ENCODE assay signal across 21 cellular contexts in the genomic region with DNA sequence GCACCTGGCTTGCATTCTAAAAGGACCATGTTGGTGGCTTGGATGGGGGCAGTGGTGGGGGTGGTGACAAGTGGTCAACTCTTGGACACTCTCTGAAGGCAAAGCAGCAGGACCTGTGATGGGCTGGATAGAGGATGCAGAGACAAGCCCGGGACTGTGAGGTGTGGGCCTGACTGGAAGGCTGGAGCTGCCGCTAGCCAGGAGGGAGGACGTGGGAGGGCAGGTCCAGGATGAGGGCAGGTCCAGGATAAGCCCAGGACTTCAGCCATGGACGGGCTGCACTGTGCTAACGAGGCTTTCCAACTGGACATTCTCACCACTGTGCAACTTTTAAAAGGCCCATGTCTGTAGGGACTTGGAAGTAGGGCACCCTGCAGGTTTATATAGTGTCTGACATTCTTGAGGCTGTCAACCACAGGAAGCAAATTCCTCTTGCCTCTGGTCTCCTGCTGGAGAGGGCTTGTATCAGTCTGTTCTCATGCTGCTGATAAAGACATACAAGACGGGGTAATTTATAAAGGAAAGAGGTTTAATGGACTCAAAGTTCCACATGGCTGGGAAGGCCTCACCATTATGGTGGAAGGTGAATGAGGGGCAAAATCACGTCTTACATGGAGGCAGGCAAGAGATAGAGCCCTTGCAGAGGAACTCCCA. TPM values are rescaled to one million over a fixed set of nuclear protein-coding genes. Genes with fewer than 3 reads are reported as not detected.
DNase-seq lines count a peak whose midpoint lies in the region; ATAC-seq, FAIRE-seq and TF ChIP-seq lines count a peak whose summit lies in the region.
"Had no signal": no experiment of that assay in that cellular context is flagged by ENCODE, and none has a peak within 500 bp of the region (broad histone marks: within the 10 kb centered on the region; RNA-seq: fewer than 3 reads in every experiment).

No MANE protein-coding gene starts in this region.

- H2AFZ ChIP-seq in K562 (ENCODE audit: low read depth, low read length): peak overlapping the region; percentile 22

- TF ChIP-seq RAD21 in K562 (CRISPR knock-in tag; conservative IDR thresholded peaks at IDR 0.05 in 1 of 2, IDR thresholded peaks at IDR 0.05 in 1 of 2): no peak

- H3K9me1 ChIP-seq in K562 (ENCODE audit: control insufficient read depth, insufficient read depth, low read length): no peaks in the 10 kb centered on the region

- H2AK5ac ChIP-seq in mesendoderm (ENCODE audit: low read length): no peak overlapping the region

- H3K4me1 ChIP-seq in K562 (replicated peaks in 1 of 2; ENCODE audit: control insufficient read depth in 2 of 2, insufficient read depth in 2 of 2, low read length in 2 of 2): peaks cover 26 to 31% of the 10 kb centered on the region in 2 experiments
- peaks cover 4% of the 10 kb centered on the region for H3K4me1 ChIP-seq in mesendoderm (ENCODE audit: control insufficient read depth, low read depth, low read length)
- H3K4me1 ChIP-seq: vagina had no signal

- no TSS peak for BruUV-seq in K562 (replicated peaks; lab: Mats Ljungman, UMichigan)

- H3K4ac ChIP-seq in mesendoderm (ENCODE audit: low read depth, low read length): no peak overlapping the region

- H3K56ac ChIP-seq in mesendoderm (ENCODE audit: low read length): no peak overlapping the region

- H3K79me2 ChIP-seq in K562 (ENCODE audit: control insufficient read depth, insufficient read depth, low read length) (no peaks in the 10 kb centered on the region), mesendoderm (ENCODE audit: control insufficient read depth, insufficient read depth, low read length) (no peaks in the 10 kb centered on the region)

- H3K79me1 ChIP-seq in mesendoderm (ENCODE audit: low read length): no peaks in the 10 kb centered on the region

- FAIRE-seq in K562 (lab: Jason Lieb, UNC): no peak
- FAIRE-seq: endothelial cell of umbilical vein had no signal

- CTCF ChIA-PET in K562 (lab: Yijun Ruan, JAX; ENCODE audit: low intra/inter-chr PET ratio): no interaction called here

- no peak overlapping the region for H3K18ac ChIP-seq in mesendoderm (ENCODE audit: low read length)

- H3K27ac ChIP-seq in K562 (ENCODE audit: extremely low read depth, low read depth, low read length): peak overlapping the region; percentile 3; the same call in 1 of the 3 replicates
- no peak overlapping the region for H3K27ac ChIP-seq in mesendoderm (ENCODE audit: low read depth, low read length)
- H3K27ac ChIP-seq: suprapubic skin, vagina had no signal

- peak; percentile 35 for DNase-seq in AG10803 (ENCODE audit: low read depth)
- peak; percentile 17 for DNase-seq in HT1080 (ENCODE audit: low read depth)
- peak in 1 of 4 experiments; percentile 27 for DNase-seq in K562 (ENCODE audit: extremely low read depth in 1 of 4, low spot score in 3 of 4)
- peak; percentile 76 for DNase-seq in mesendoderm
- DNase-seq in DMS 273 treated with DMSO at 0.1 percent for 48 hours (lab: John Stamatoyannopoulos, UW): no peak
- DNase-seq in iPS-NIHi7 (ENCODE audit: extremely low spot score): no peak
- DNase-seq in COLO668 (lab: John Stamatoyannopoulos, UW; ENCODE audit: unreplicated experiment): no peak
- DNase-seq in central memory CD4-positive, alpha-beta T cell: no peak
- DNase-seq: activated CD4-positive, alpha-beta memory T cell treated with anti-CD3 and anti-CD28 coated beads, Interleukin-2, amount 10 ng/mL, durations not matched to agents 7 days and 5 days; activated CD4-positive, CD25-positive, alpha-beta regulatory T cell; activated naive CD4-positive, alpha-beta T cell treated with anti-CD3 and anti-CD28 coated beads, Interleukin-2, amount 50 U/mL, for 16 hours; activated T-cell treated with anti-CD3 and anti-CD28 coated beads, Interleukin-2, amount 50 U/mL, for 4 hours; CD4-positive, alpha-beta memory T cell; NCI-H1417 treated with DMSO at 0.1 percent for 48 hours; NCI-H2171 treated with DMSO at 0.1 percent for 48 hours had no signal

- H3K9me3 ChIP-seq in K562 (replicated peaks; ENCODE audit: control insufficient read depth, insufficient read depth, low read depth, low read length): peaks cover 3% of the 10 kb centered on the region; the same call in 1 of the 2 replicates
- H3K9me3 ChIP-seq: suprapubic skin, vagina had no signal

- ATAC-seq in K562: peak; percentile 20
- ATAC-seq: activated T-cell treated with anti-CD3 and anti-CD28 coated beads, Interleukin-2, amount 50 U/mL, for 4 hours; Panc1 had no signal

- no peak overlapping the region for H4K5ac ChIP-seq in mesendoderm (ENCODE audit: low read length)

- intact Hi-C loops in K562 (cut with micrococcal nuclease): no loop called here

- H2BK5ac ChIP-seq in mesendoderm (ENCODE audit: low read length): no peak overlapping the region

- no peak for TF ChIP-seq EP300 in K562 (IDR thresholded peaks at IDR 0.05; ENCODE audit: low read length)

- in situ Hi-C loops in K562 (cut with MboI): no loop called here

- no peak overlapping the region for H4K8ac ChIP-seq in mesendoderm (ENCODE audit: low read depth, low read length)

- no peaks in the 10 kb centered on the region for H4K20me1 ChIP-seq in K562 (replicated peaks; ENCODE audit: control insufficient read depth, insufficient read depth, low read length)

- WGBS in K562 (ENCODE audit: insufficient coverage, low coverage, missing lambda C conversion rate): 34% methylated on average over 7 of the region's 7 CpGs
- no CpG with 5 or more reads among the region's 7 CpGs for WGBS in mesendoderm (ENCODE audit: extremely low coverage, insufficient coverage, low lambda C conversion rate)

- no peak overlapping the region for H3K23ac ChIP-seq in mesendoderm (ENCODE audit: low read length)

- no peak overlapping the region for H2BK15ac ChIP-seq in mesendoderm (replicated peaks; ENCODE audit: low read depth)

- POLR2A ChIA-PET in K562 (lab: Yijun Ruan, JAX): interaction anchor here (0.7 to 2.1 kb wide), 4 partner anchors 13 to 191 kb away, joined by 3 to 13 read pairs (median 4); no protein-coding TSS in a partner anchor

- H3K4me2 ChIP-seq in K562 (ENCODE audit: insufficient read depth, low read length) (peak overlapping the region; percentile 7; the same call in 1 of the 2 replicates), mesendoderm (ENCODE audit: low read length) (no peak overlapping the region)

- H3K4me3 ChIP-seq in AG10803 (ENCODE audit: low read length): no peak overlapping the region
- no peak overlapping the region for H3K4me3 ChIP-seq in K562
- no peak overlapping the region for H3K4me3 ChIP-seq in mesendoderm (ENCODE audit: low read length)
- H3K4me3 ChIP-seq: suprapubic skin, vagina had no signal

- H3K36me3 ChIP-seq in K562 (ENCODE audit: control insufficient read depth, insufficient read depth, low read length) (peaks cover 26% of the 10 kb centered on the region; the same call in 1 of the 3 replicates), mesendoderm (ENCODE audit: control insufficient read depth, insufficient read depth, low read length) (no peaks in the 10 kb centered on the region)

- H3K27me3 ChIP-seq in K562 (ENCODE audit: control insufficient read depth in 2 of 2, insufficient read depth in 2 of 2, low read length in 2 of 2) (no peaks in the 10 kb centered on the region), mesendoderm (ENCODE audit: insufficient read depth, low read length, poor library complexity) (no peaks in the 10 kb centered on the region)
- H3K27me3 ChIP-seq: suprapubic skin, vagina had no signal

- TF ChIP-seq CTCF in AG10803 (conservative IDR thresholded peaks at IDR 0.05; ENCODE audit: low read length) (no peak; the same call in 1 of the 2 replicates), K562 (IDR thresholded peaks at IDR 0.05 in 2 of 3, conservative IDR thresholded peaks at IDR 0.05 in 1 of 3; ENCODE audit: insufficient read depth in 2 of 3, low read depth in 1 of 3, low read length in 3 of 3) (no peak)

- H2BK120ac ChIP-seq in mesendoderm (ENCODE audit: low read depth, low read length): no peak overlapping the region

- no peak for TF ChIP-seq POLR2A in K562 (conservative IDR thresholded peaks at IDR 0.05)

- H3K9ac ChIP-seq in K562 (ENCODE audit: insufficient read depth in 1 of 2, low read depth in 2 of 2, low read length in 2 of 2) (peak overlapping the region in 1 of 2 experiments; percentile 77; a peak in 2 of 4 replicates), mesendoderm (ENCODE audit: low read length) (no peak overlapping the region)

RNA-seq across cellular contexts. Expression of a gene that starts 8.3 kb away (rescaled TPM):
- total RNA-seq in HT1080 (2014; rRNA removed; shearing (Covaris generic)): not detected in 2 replicates
- polyA plus RNA-seq in HT1080 (2015; cell fraction: cytosol; rRNA removed): 0.02 TPM in 1 of 2 replicates, not detected in the other
- 0.14 and 0.53 TPM in 2 replicates for polyA plus RNA-seq in HT1080 (2015; cell fraction: nucleus; rRNA removed)
- 2.8 and 5.6 TPM in 2 replicates for total RNA-seq in K562 (2011; cell fraction: chromatin; rRNA removed; ENCODE audit: low replicate concordance)
- 2.3 and 3.4 TPM in 2 replicates for total RNA-seq in K562 (2011; cell fraction: nucleolus; rRNA removed)
- total RNA-seq in K562 (2011; cell fraction: nucleoplasm; rRNA removed): 2.1 TPM in 2 replicates
- 0.37 and 0.73 TPM in 2 replicates for total RNA-seq in K562 (2014; rRNA removed)
- 0.10 and 0.29 TPM in 2 replicates for total RNA-seq in K562 (2014; rRNA removed; fragmentation: Illumina TruSeq; extraction: Trizol)
- total RNA-seq in K562 (2015; rRNA removed; fragmentation: Illumina TruSeq; extraction: Trizol): 0.22 and 0.53 TPM in 2 replicates
- 0.82 and 1.2 TPM in 2 replicates for total RNA-seq in K562 (2021)
- polyA plus RNA-seq in K562 (2011; rRNA removed): 0.29 and 0.73 TPM in 2 replicates
- 0.31 and 0.53 TPM in 2 replicates for polyA plus RNA-seq in K562 (2011; cell fraction: cytosol; rRNA removed)
- polyA plus RNA-seq in K562 (2011; cell fraction: nucleus; rRNA removed): 2.2 and 3.2 TPM in 2 replicates
- 0.48 and 2.0 TPM in 2 replicates for polyA plus RNA-seq in K562 (2012)
- polyA plus RNA-seq in K562 (2014; fragmentation: Illumina TruSeq; extraction: Trizol): 0.29 and 0.31 TPM in 2 replicates
- not detected for polyA plus RNA-seq in K562 (2014; fragmentation: Nextera tagmentation; extraction: Ambion mirVana)
- 0.86 and 0.94 TPM in 2 replicates for polyA plus RNA-seq in K562 (2014; rRNA removed)
- polyA minus RNA-seq in K562 (2011; rRNA and poly(A)+ RNA removed): 0.14 and 0.27 TPM in 2 replicates
- polyA minus RNA-seq in K562 (2011; cell fraction: cytosol; rRNA and poly(A)+ RNA removed): 0.38 and 0.91 TPM in 2 replicates
- 0.78 and 0.81 TPM in 2 replicates for polyA minus RNA-seq in K562 (2011; cell fraction: nucleus; rRNA and poly(A)+ RNA removed)
- 0.80 TPM for polyA plus RNA-seq in mesendoderm (2013, experiment 1 of 2)
- polyA plus RNA-seq in mesendoderm (2013, experiment 2 of 2): 0.63 TPM
- total RNA-seq: activated T-cell treated with anti-CD3 and anti-CD28 coated beads, Interleukin-2, amount 50 U/mL, for 4 hours; CD4-positive, alpha-beta memory T cell; endothelial cell of umbilical vein; mononuclear cell; SK-MEL-5; vagina had no signal
- polyA plus RNA-seq: CD4-positive, alpha-beta memory T cell; endothelial cell of umbilical vein had no signal

RNA-seq across cellular contexts. Expression of a gene that starts 17.7 kb away (rescaled TPM):
- 69.3 and 73.9 TPM in 2 replicates for total RNA-seq in HT1080 (2014; rRNA removed; shearing (Covaris generic))
- 54.6 and 65.4 TPM in 2 replicates for polyA plus RNA-seq in HT1080 (2015; cell fraction: cytosol; rRNA removed)
- 42.0 and 50.7 TPM in 2 replicates for polyA plus RNA-seq in HT1080 (2015; cell fraction: nucleus; rRNA removed)
- 54.8 and 123 TPM in 2 replicates for total RNA-seq in K562 (2011; cell fraction: chromatin; rRNA removed; ENCODE audit: low replicate concordance)
- total RNA-seq in K562 (2011; cell fraction: nucleolus; rRNA removed): 175 TPM in 2 replicates
- total RNA-seq in K562 (2011; cell fraction: nucleoplasm; rRNA removed): 116 and 126 TPM in 2 replicates
- total RNA-seq in K562 (2014; rRNA removed): 89.3 and 118 TPM in 2 replicates
- 15.5 and 26.8 TPM in 2 replicates for total RNA-seq in K562 (2014; rRNA removed; fragmentation: Illumina TruSeq; extraction: Trizol)
- 53.7 and 57.5 TPM in 2 replicates for total RNA-seq in K562 (2015; rRNA removed; fragmentation: Illumina TruSeq; extraction: Trizol)
- 81.6 and 85.8 TPM in 2 replicates for total RNA-seq in K562 (2021)
- polyA plus RNA-seq in K562 (2011; rRNA removed): 48.5 and 76.2 TPM in 2 replicates
- polyA plus RNA-seq in K562 (2011; cell fraction: cytosol; rRNA removed): 121 and 255 TPM in 2 replicates
- 125 and 161 TPM in 2 replicates for polyA plus RNA-seq in K562 (2011; cell fraction: nucleus; rRNA removed)
- 83.4 and 188 TPM in 2 replicates for polyA plus RNA-seq in K562 (2012)
- polyA plus RNA-seq in K562 (2014; fragmentation: Illumina TruSeq; extraction: Trizol): 81.4 and 99.0 TPM in 2 replicates
- polyA plus RNA-seq in K562 (2014; fragmentation: Nextera tagmentation; extraction: Ambion mirVana): 10 to 100 TPM; 31.4 to 51.5 TPM
- 105 TPM in 2 replicates for polyA plus RNA-seq in K562 (2014; rRNA removed)
- polyA minus RNA-seq in K562 (2011; rRNA and poly(A)+ RNA removed): 17.2 and 22.0 TPM in 2 replicates
- polyA minus RNA-seq in K562 (2011; cell fraction: cytosol; rRNA and poly(A)+ RNA removed): 47.0 and 66.3 TPM in 2 replicates
- polyA minus RNA-seq in K562 (2011; cell fraction: nucleus; rRNA and poly(A)+ RNA removed): 18.8 and 20.9 TPM in 2 replicates
- polyA plus RNA-seq in mesendoderm (2013, experiment 1 of 2): 37.9 TPM
- 38.7 TPM for polyA plus RNA-seq in mesendoderm (2013, experiment 2 of 2)

RNA-seq across cellular contexts. Expression of a gene that starts 52.1 kb away (rescaled TPM):
- 2.9 and 5.8 TPM in 2 replicates for total RNA-seq in HT1080 (2014; rRNA removed; shearing (Covaris generic))
- 3.8 and 4.0 TPM in 2 replicates for polyA plus RNA-seq in HT1080 (2015; cell fraction: cytosol; rRNA removed)
- polyA plus RNA-seq in HT1080 (2015; cell fraction: nucleus; rRNA removed): 6.8 and 14.4 TPM in 2 replicates
- total RNA-seq in K562 (2011; cell fraction: chromatin; rRNA removed; ENCODE audit: low replicate concordance): 242 and 493 TPM in 2 replicates
- 319 and 327 TPM in 2 replicates for total RNA-seq in K562 (2011; cell fraction: nucleolus; rRNA removed)
- 296 TPM in 2 replicates for total RNA-seq in K562 (2011; cell fraction: nucleoplasm; rRNA removed)
- total RNA-seq in K562 (2014; rRNA removed): 77.9 and 94.5 TPM in 2 replicates
- 45.3 and 45.6 TPM in 2 replicates for total RNA-seq in K562 (2014; rRNA removed; fragmentation: Illumina TruSeq; extraction: Trizol)
- 65.4 and 66.1 TPM in 2 replicates for total RNA-seq in K562 (2015; rRNA removed; fragmentation: Illumina TruSeq; extraction: Trizol)
- 94.1 and 104 TPM in 2 replicates for total RNA-seq in K562 (2021)
- polyA plus RNA-seq in K562 (2011; rRNA removed): 47.6 and 56.6 TPM in 2 replicates
- polyA plus RNA-seq in K562 (2011; cell fraction: cytosol; rRNA removed): 49.3 and 67.6 TPM in 2 replicates
- 62.6 and 87.9 TPM in 2 replicates for polyA plus RNA-seq in K562 (2011; cell fraction: nucleus; rRNA removed)
- polyA plus RNA-seq in K562 (2012): 59.9 and 109 TPM in 2 replicates
- 62.6 and 78.7 TPM in 2 replicates for polyA plus RNA-seq in K562 (2014; fragmentation: Illumina TruSeq; extraction: Trizol)
- polyA plus RNA-seq in K562 (2014; fragmentation: Nextera tagmentation; extraction: Ambion mirVana): 1 to 10 TPM; 5.0 to 5.4 TPM
- 57.3 and 72.7 TPM in 2 replicates for polyA plus RNA-seq in K562 (2014; rRNA removed)
- 103 and 105 TPM in 2 replicates for polyA minus RNA-seq in K562 (2011; rRNA and poly(A)+ RNA removed)
- 72.6 and 84.0 TPM in 2 replicates for polyA minus RNA-seq in K562 (2011; cell fraction: cytosol; rRNA and poly(A)+ RNA removed)
- polyA minus RNA-seq in K562 (2011; cell fraction: nucleus; rRNA and poly(A)+ RNA removed): 87.4 and 136 TPM in 2 replicates
- polyA plus RNA-seq in mesendoderm (2013, experiment 1 of 2): 6.6 TPM
- polyA plus RNA-seq in mesendoderm (2013, experiment 2 of 2): 6.2 TPM

RNA-seq across cellular contexts. Expression of a gene that starts 52.3 kb away (rescaled TPM):
- 6.4 and 10.0 TPM in 2 replicates for total RNA-seq in HT1080 (2014; rRNA removed; shearing (Covaris generic))
- 8.0 and 9.2 TPM in 2 replicates for polyA plus RNA-seq in HT1080 (2015; cell fraction: cytosol; rRNA removed)
- 35.1 and 42.9 TPM in 2 replicates for polyA plus RNA-seq in HT1080 (2015; cell fraction: nucleus; rRNA removed)
- total RNA-seq in K562 (2011; cell fraction: chromatin; rRNA removed; ENCODE audit: low replicate concordance): 146 and 184 TPM in 2 replicates
- 89.9 and 94.4 TPM in 2 replicates for total RNA-seq in K562 (2011; cell fraction: nucleolus; rRNA removed)
- total RNA-seq in K562 (2011; cell fraction: nucleoplasm; rRNA removed): 121 and 143 TPM in 2 replicates
- total RNA-seq in K562 (2014; rRNA removed) (10.0 and 10.6 TPM in 2 replicates), K562 (2014; rRNA removed; fragmentation: Illumina TruSeq; extraction: Trizol) (11.4 TPM in 2 replicates), K562 (2015; rRNA removed; fragmentation: Illumina TruSeq; extraction: Trizol) (13.6 and 13.9 TPM in 2 replicates), K562 (2021) (21.8 and 22.5 TPM in 2 replicates)
- polyA plus RNA-seq in K562 (2011; rRNA removed) (13.6 and 22.6 TPM in 2 replicates), K562 (2014; fragmentation: Illumina TruSeq; extraction: Trizol) (18.3 and 20.9 TPM in 2 replicates), K562 (2014; fragmentation: Nextera tagmentation; extraction: Ambion mirVana) (1 to 10 TPM; 2.0 to 3.1 TPM), K562 (2014; rRNA removed) (21.5 and 23.1 TPM in 2 replicates)
- 10.5 and 18.0 TPM in 2 replicates for polyA plus RNA-seq in K562 (2011; cell fraction: cytosol; rRNA removed)
- 89.4 and 98.5 TPM in 2 replicates for polyA plus RNA-seq in K562 (2011; cell fraction: nucleus; rRNA removed)
- polyA plus RNA-seq in K562 (2012): 16.6 and 16.7 TPM in 2 replicates
- 19.0 and 22.2 TPM in 2 replicates for polyA minus RNA-seq in K562 (2011; rRNA and poly(A)+ RNA removed)
- polyA minus RNA-seq in K562 (2011; cell fraction: cytosol; rRNA and poly(A)+ RNA removed): 10.5 and 10.8 TPM in 2 replicates
- 18.2 and 38.1 TPM in 2 replicates for polyA minus RNA-seq in K562 (2011; cell fraction: nucleus; rRNA and poly(A)+ RNA removed)
- 14.3 TPM for polyA plus RNA-seq in mesendoderm (2013, experiment 1 of 2)
- 14.5 TPM for polyA plus RNA-seq in mesendoderm (2013, experiment 2 of 2)

Comparison
In these comparisons a context has a peak if more than half of its experiments do, and no peak if none do; other contexts are left out.
1. DNase-seq: peak in AG10803 (single experiment), HT1080 (single experiment) and mesendoderm (single experiment); none in DMS 273 treated with DMSO at 0.1 percent for 48 hours (single experiment), iPS-NIHi7 (single experiment), COLO668 (single experiment) and central memory CD4-positive, alpha-beta T cell (single experiment).